In the genomic region with DNA sequence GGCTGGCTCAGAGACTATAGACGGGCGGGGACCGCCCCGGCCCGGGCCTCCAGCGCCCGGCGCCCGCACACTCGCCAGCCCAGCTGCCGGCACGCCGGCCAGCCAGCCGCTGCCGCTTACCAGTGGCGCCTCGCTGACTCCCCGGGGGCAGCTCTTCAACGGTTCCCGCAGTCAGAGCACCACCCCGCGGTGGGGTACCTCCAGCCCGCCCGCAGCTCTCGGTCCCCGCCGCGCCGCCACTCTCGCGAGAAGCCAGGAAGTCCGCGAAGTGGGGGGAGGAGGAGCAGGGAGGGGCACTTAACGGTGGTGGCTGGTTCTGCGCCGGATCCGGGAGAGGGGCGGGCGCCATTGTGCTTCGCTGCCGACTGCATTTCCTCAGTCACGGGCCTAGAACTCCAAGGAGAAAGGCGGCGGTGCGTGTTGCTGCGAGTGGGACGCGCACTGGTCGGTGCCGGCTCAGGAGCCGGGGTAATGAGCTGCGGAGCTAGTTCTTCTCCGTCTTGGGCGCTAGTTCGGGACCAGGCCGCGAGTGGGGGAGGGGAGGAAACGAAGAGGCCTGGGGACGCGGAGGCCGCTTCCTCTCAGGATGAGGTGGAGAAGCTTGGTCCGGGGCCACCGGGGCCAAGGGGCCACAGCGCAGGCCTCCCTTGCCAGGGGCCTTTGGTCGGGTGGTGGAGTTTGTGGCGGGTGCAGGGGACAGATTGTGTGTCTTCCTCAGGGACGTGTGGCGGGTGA, we compare ENCODE assay signal across 1 cellular context.
TF ChIP-seq lines count a peak whose summit lies in the region.

A gene with protein sequence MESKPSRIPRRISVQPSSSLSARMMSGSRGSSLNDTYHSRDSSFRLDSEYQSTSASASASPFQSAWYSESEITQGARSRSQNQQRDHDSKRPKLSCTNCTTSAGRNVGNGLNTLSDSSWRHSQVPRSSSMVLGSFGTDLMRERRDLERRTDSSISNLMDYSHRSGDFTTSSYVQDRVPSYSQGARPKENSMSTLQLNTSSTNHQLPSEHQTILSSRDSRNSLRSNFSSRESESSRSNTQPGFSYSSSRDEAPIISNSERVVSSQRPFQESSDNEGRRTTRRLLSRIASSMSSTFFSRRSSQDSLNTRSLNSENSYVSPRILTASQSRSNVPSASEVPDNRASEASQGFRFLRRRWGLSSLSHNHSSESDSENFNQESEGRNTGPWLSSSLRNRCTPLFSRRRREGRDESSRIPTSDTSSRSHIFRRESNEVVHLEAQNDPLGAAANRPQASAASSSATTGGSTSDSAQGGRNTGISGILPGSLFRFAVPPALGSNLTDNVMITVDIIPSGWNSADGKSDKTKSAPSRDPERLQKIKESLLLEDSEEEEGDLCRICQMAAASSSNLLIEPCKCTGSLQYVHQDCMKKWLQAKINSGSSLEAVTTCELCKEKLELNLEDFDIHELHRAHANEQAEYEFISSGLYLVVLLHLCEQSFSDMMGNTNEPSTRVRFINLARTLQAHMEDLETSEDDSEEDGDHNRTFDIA (plus strand): TSS at position 313 of the 735 bp plus-strand sequence. CDS start 16,517 bp downstream, outside the sequence.

TF ChIP-seq in HepG2, 621 proteins besides CTCF, POLR2A, EP300 and RAD21 (continued from another document):
- TF ChIP-seq, protein P1, sequence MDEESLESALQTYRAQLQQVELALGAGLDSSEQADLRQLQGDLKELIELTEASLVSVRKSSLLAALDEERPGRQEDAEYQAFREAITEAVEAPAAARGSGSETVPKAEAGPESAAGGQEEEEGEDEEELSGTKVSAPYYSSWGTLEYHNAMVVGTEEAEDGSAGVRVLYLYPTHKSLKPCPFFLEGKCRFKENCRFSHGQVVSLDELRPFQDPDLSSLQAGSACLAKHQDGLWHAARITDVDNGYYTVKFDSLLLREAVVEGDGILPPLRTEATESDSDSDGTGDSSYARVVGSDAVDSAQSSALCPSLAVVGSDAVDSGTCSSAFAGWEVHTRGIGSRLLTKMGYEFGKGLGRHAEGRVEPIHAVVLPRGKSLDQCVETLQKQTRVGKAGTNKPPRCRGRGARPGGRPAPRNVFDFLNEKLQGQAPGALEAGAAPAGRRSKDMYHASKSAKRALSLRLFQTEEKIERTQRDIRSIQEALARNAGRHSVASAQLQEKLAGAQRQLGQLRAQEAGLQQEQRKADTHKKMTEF (CRISPR knock-in tag; IDR thresholded peaks at IDR 0.05): peak; percentile 99
- TF ChIP-seq ZBTB20 (CRISPR knock-in tag; IDR thresholded peaks at IDR 0.05; ENCODE audit: borderline replicate concordance, low read depth): peak; percentile 96
- TF ChIP-seq GABPA (IDR thresholded peaks at IDR 0.05; ENCODE audit: low read depth, low read length): no peak
- peak; percentile 71 for TF ChIP-seq GABPA (CRISPR knock-in tag; IDR thresholded peaks at IDR 0.05; ENCODE audit: low read depth)
- no peak for TF ChIP-seq ZNF10 (CRISPR knock-in tag; IDR thresholded peaks at IDR 0.05; ENCODE audit: borderline replicate concordance, low read depth)
- peak; percentile 96; the same call in 1 of the 2 replicates for TF ChIP-seq ZNF788 (CRISPR knock-in tag; IDR thresholded peaks at IDR 0.05; ENCODE audit: borderline replicate concordance)
- no peak for TF ChIP-seq SNRNP70 (IDR thresholded peaks at IDR 0.05; ENCODE audit: low read depth, low read length)
- TF ChIP-seq, protein P2, sequence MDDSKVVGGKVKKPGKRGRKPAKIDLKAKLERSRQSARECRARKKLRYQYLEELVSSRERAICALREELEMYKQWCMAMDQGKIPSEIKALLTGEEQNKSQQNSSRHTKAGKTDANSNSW (CRISPR knock-in tag; IDR thresholded peaks at IDR 0.05; ENCODE audit: borderline replicate concordance): peak; percentile 84; the same call in 1 of the 2 replicates
- TF ChIP-seq, protein P3, sequence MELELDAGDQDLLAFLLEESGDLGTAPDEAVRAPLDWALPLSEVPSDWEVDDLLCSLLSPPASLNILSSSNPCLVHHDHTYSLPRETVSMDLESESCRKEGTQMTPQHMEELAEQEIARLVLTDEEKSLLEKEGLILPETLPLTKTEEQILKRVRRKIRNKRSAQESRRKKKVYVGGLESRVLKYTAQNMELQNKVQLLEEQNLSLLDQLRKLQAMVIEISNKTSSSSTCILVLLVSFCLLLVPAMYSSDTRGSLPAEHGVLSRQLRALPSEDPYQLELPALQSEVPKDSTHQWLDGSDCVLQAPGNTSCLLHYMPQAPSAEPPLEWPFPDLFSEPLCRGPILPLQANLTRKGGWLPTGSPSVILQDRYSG (CRISPR knock-in tag; IDR thresholded peaks at IDR 0.05): peak; percentile 81
- no peak for TF ChIP-seq ZNF496 (CRISPR knock-in tag; IDR thresholded peaks at IDR 0.05; ENCODE audit: insufficient replicate concordance)
- TF ChIP-seq SP2 (CRISPR knock-in tag; IDR thresholded peaks at IDR 0.05): peak; percentile 41
- TF ChIP-seq, protein P4, sequence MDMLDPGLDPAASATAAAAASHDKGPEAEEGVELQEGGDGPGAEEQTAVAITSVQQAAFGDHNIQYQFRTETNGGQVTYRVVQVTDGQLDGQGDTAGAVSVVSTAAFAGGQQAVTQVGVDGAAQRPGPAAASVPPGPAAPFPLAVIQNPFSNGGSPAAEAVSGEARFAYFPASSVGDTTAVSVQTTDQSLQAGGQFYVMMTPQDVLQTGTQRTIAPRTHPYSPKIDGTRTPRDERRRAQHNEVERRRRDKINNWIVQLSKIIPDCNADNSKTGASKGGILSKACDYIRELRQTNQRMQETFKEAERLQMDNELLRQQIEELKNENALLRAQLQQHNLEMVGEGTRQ (IDR thresholded peaks at IDR 0.05; ENCODE audit: low read depth, low read length): no peak
- TF ChIP-seq, protein P4 (CRISPR knock-in tag; IDR thresholded peaks at IDR 0.05; ENCODE audit: borderline replicate concordance): no peak; the same call in 1 of the 2 replicates
- TF ChIP-seq TBX3 (IDR thresholded peaks at IDR 0.05; ENCODE audit: borderline replicate concordance): 0 out of 2 replicates have a peak, but pooled peaks have one; percentile 12
- peak; percentile 70 for TF ChIP-seq ZNF441 (CRISPR knock-in tag; IDR thresholded peaks at IDR 0.05; ENCODE audit: borderline replicate concordance)
- TF ChIP-seq, protein P5, sequence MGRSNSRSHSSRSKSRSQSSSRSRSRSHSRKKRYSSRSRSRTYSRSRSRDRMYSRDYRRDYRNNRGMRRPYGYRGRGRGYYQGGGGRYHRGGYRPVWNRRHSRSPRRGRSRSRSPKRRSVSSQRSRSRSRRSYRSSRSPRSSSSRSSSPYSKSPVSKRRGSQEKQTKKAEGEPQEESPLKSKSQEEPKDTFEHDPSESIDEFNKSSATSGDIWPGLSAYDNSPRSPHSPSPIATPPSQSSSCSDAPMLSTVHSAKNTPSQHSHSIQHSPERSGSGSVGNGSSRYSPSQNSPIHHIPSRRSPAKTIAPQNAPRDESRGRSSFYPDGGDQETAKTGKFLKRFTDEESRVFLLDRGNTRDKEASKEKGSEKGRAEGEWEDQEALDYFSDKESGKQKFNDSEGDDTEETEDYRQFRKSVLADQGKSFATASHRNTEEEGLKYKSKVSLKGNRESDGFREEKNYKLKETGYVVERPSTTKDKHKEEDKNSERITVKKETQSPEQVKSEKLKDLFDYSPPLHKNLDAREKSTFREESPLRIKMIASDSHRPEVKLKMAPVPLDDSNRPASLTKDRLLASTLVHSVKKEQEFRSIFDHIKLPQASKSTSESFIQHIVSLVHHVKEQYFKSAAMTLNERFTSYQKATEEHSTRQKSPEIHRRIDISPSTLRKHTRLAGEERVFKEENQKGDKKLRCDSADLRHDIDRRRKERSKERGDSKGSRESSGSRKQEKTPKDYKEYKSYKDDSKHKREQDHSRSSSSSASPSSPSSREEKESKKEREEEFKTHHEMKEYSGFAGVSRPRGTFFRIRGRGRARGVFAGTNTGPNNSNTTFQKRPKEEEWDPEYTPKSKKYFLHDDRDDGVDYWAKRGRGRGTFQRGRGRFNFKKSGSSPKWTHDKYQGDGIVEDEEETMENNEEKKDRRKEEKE (IDR thresholded peaks at IDR 0.05): no peak
- peak; percentile 87; the same call in 1 of the 2 replicates for TF ChIP-seq TMF1 (CRISPR knock-in tag; IDR thresholded peaks at IDR 0.05; ENCODE audit: low read depth)
- peak; percentile 81 for TF ChIP-seq MIER2 (CRISPR knock-in tag; IDR thresholded peaks at IDR 0.05)
- peak; percentile 16; the same call in 1 of the 2 replicates for TF ChIP-seq PAF1 (CRISPR knock-in tag; IDR thresholded peaks at IDR 0.05)
- TF ChIP-seq KDM1A (CRISPR knock-in tag; IDR thresholded peaks at IDR 0.05): 0 out of 2 replicates have a peak, but pooled peaks have one; percentile 18
- peak; percentile 98 for TF ChIP-seq TSC22D2 (CRISPR knock-in tag; IDR thresholded peaks at IDR 0.05; ENCODE audit: borderline replicate concordance)
- peak; percentile 100 for TF ChIP-seq RBM39 (IDR thresholded peaks at IDR 0.05; ENCODE audit: low read depth, low read length, poor library complexity, severe bottlenecking)
- TF ChIP-seq TBL1XR1 (IDR thresholded peaks at IDR 0.05; ENCODE audit: borderline replicate concordance, low read length, partially characterized antibody): peak; percentile 80
- TF ChIP-seq HIVEP1 (CRISPR knock-in tag; IDR thresholded peaks at IDR 0.05): peak; percentile 96
- peak; percentile 78; the same call in 1 of the 2 replicates for TF ChIP-seq ZFP1 (CRISPR knock-in tag; IDR thresholded peaks at IDR 0.05)
- peak; percentile 96; the same call in 1 of the 2 replicates for TF ChIP-seq EEA1 (CRISPR knock-in tag; IDR thresholded peaks at IDR 0.05; ENCODE audit: borderline replicate concordance)
- peak; percentile 86 for TF ChIP-seq MEIS1 (CRISPR knock-in tag; IDR thresholded peaks at IDR 0.05; ENCODE audit: borderline replicate concordance)
- TF ChIP-seq, protein P6, sequence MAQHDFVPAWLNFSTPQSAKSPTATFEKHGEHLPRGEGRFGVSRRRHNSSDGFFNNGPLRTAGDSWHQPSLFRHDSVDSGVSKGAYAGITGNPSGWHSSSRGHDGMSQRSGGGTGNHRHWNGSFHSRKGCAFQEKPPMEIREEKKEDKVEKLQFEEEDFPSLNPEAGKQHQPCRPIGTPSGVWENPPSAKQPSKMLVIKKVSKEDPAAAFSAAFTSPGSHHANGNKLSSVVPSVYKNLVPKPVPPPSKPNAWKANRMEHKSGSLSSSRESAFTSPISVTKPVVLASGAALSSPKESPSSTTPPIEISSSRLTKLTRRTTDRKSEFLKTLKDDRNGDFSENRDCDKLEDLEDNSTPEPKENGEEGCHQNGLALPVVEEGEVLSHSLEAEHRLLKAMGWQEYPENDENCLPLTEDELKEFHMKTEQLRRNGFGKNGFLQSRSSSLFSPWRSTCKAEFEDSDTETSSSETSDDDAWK (CRISPR knock-in tag; IDR thresholded peaks at IDR 0.05): no peak
- TF ChIP-seq, protein P7, sequence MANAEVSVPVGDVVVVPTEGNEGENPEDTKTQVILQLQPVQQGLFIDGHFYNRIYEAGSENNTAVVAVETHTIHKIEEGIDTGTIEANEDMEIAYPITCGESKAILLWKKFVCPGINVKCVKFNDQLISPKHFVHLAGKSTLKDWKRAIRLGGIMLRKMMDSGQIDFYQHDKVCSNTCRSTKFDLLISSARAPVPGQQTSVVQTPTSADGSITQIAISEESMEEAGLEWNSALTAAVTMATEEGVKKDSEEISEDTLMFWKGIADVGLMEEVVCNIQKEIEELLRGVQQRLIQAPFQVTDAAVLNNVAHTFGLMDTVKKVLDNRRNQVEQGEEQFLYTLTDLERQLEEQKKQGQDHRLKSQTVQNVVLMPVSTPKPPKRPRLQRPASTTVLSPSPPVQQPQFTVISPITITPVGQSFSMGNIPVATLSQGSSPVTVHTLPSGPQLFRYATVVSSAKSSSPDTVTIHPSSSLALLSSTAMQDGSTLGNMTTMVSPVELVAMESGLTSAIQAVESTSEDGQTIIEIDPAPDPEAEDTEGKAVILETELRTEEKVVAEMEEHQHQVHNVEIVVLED (CRISPR knock-in tag; IDR thresholded peaks at IDR 0.05; ENCODE audit: borderline replicate concordance): peak; percentile 80
- peak; percentile 81 for TF ChIP-seq HDAC2 (CRISPR knock-in tag; IDR thresholded peaks at IDR 0.05)
- TF ChIP-seq HNRNPLL (IDR thresholded peaks at IDR 0.05; ENCODE audit: low read depth, low read length, poor library complexity, severe bottlenecking): peak; percentile 95
- peak; percentile 94 for TF ChIP-seq MYC (CRISPR knock-in tag; IDR thresholded peaks at IDR 0.05; ENCODE audit: borderline replicate concordance)
- TF ChIP-seq PCBP2 (optimal IDR thresholded peaks at IDR 0.05; ENCODE audit: low read depth, low read length, poor library complexity, severe bottlenecking): no peak
- no peak for TF ChIP-seq ZNF30 (CRISPR knock-in tag; IDR thresholded peaks at IDR 0.05)
- peak; percentile 22; the same call in 1 of the 2 replicates for TF ChIP-seq ZNF44 (CRISPR knock-in tag; IDR thresholded peaks at IDR 0.05)
- TF ChIP-seq, protein P8, sequence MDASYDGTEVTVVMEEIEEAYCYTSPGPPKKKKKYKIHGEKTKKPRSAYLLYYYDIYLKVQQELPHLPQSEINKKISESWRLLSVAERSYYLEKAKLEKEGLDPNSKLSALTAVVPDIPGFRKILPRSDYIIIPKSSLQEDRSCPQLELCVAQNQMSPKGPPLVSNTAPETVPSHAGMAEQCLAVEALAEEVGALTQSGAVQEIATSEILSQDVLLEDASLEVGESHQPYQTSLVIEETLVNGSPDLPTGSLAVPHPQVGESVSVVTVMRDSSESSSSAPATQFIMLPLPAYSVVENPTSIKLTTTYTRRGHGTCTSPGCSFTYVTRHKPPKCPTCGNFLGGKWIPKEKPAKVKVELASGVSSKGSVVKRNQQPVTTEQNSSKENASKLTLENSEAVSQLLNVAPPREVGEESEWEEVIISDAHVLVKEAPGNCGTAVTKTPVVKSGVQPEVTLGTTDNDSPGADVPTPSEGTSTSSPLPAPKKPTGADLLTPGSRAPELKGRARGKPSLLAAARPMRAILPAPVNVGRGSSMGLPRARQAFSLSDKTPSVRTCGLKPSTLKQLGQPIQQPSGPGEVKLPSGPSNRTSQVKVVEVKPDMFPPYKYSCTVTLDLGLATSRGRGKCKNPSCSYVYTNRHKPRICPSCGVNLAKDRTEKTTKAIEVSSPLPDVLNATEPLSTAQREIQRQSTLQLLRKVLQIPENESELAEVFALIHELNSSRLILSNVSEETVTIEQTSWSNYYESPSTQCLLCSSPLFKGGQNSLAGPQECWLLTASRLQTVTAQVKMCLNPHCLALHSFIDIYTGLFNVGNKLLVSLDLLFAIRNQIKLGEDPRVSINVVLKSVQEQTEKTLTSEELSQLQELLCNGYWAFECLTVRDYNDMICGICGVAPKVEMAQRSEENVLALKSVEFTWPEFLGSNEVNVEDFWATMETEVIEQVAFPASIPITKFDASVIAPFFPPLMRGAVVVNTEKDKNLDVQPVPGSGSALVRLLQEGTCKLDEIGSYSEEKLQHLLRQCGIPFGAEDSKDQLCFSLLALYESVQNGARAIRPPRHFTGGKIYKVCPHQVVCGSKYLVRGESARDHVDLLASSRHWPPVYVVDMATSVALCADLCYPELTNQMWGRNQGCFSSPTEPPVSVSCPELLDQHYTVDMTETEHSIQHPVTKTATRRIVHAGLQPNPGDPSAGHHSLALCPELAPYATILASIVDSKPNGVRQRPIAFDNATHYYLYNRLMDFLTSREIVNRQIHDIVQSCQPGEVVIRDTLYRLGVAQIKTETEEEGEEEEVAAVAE (CRISPR knock-in tag; IDR thresholded peaks at IDR 0.05; ENCODE audit: borderline replicate concordance): peak; percentile 87
- peak; percentile 98 for TF ChIP-seq MYNN (CRISPR knock-in tag; IDR thresholded peaks at IDR 0.05; ENCODE audit: low read depth)
- TF ChIP-seq ZNF614 (CRISPR knock-in tag; IDR thresholded peaks at IDR 0.05; ENCODE audit: borderline replicate concordance): peak; percentile 90; the same call in 1 of the 2 replicates
- peak; percentile 63; the same call in 1 of the 2 replicates for TF ChIP-seq ZFP37 (CRISPR knock-in tag; IDR thresholded peaks at IDR 0.05; ENCODE audit: borderline replicate concordance)
- no peak for TF ChIP-seq ZNF672 (CRISPR knock-in tag; IDR thresholded peaks at IDR 0.05)
